2 cellular contexts compared by ENCODE assay signal in genomic region chr6:106132153-106132698, GRCh38.
TF ChIP-seq lines count a peak whose summit lies in the region.

No MANE protein-coding gene starts in this region.

TF ChIP-seq in IMR-90, 13 proteins besides CTCF, POLR2A, EP300 and RAD21:
- TF ChIP-seq MXI1 (IDR thresholded peaks at IDR 0.05; ENCODE audit: borderline replicate concordance, low read depth, low read length), result no peak
- TF ChIP-seq USF2 (IDR thresholded peaks at IDR 0.05; ENCODE audit: low read depth, low read length), result no peak
- TF ChIP-seq RFX5 (IDR thresholded peaks at IDR 0.05; ENCODE audit: low read depth, low read length), result no peak
- TF ChIP-seq CEBPB (IDR thresholded peaks at IDR 0.05; ENCODE audit: low read depth, low read length), result no peak
- no peak for TF ChIP-seq BHLHE40 (IDR thresholded peaks at IDR 0.05; ENCODE audit: low read depth, low read length)
- TF ChIP-seq ELK1 (IDR thresholded peaks at IDR 0.05; ENCODE audit: borderline replicate concordance, low read depth, low read length), result no peak
- no peak for TF ChIP-seq MAZ (IDR thresholded peaks at IDR 0.05; ENCODE audit: borderline replicate concordance, low read depth, low read length)
- TF ChIP-seq FOS (IDR thresholded peaks at IDR 0.05; ENCODE audit: low read depth, low read length), result no peak

TF ChIP-seq in K562, 482 proteins besides CTCF, POLR2A, EP300 and RAD21:
- TF ChIP-seq RFX1 (IDR thresholded peaks at IDR 0.05) (peak; percentile 86), MTF1 (CRISPR knock-in tag; IDR thresholded peaks at IDR 0.05; ENCODE audit: borderline replicate concordance) (no peak), PRMT5 (CRISPR knock-in tag; IDR thresholded peaks at IDR 0.05) (no peak), MCM7 (IDR thresholded peaks at IDR 0.05) (no peak)
